ENCODE assay signal across 1 cellular context in genomic region chr16:11308493-11309283, GRCh38.
TF ChIP-seq lines count a peak whose summit lies in the region.

No MANE protein-coding gene starts in this region.

TF ChIP-seq in HepG2, 621 proteins besides CTCF, POLR2A, EP300 and RAD21 (continued from another document and continues in another):
- no peak for TF ChIP-seq ZNF577 (CRISPR knock-in tag; IDR thresholded peaks at IDR 0.05; ENCODE audit: borderline replicate concordance, low read depth)
- peak; percentile 36; the same call in 1 of the 2 replicates for TF ChIP-seq ZBTB26 (CRISPR knock-in tag; IDR thresholded peaks at IDR 0.05; ENCODE audit: borderline replicate concordance)
- TF ChIP-seq ZBTB7B (CRISPR knock-in tag; IDR thresholded peaks at IDR 0.05), result peak; percentile 92; the same call in 1 of the 2 replicates
- TF ChIP-seq GATAD1 (CRISPR knock-in tag; IDR thresholded peaks at IDR 0.05), result peak; percentile 49; the same call in 1 of the 2 replicates
- TF ChIP-seq SATB2 (CRISPR knock-in tag; IDR thresholded peaks at IDR 0.05), result no peak
- TF ChIP-seq ZBTB2 (CRISPR knock-in tag; IDR thresholded peaks at IDR 0.05; ENCODE audit: low read depth), result no peak
- 0 out of 2 replicates have a peak, but pooled peaks have one; percentile 20 for TF ChIP-seq MAF1 (CRISPR knock-in tag; IDR thresholded peaks at IDR 0.05; ENCODE audit: borderline replicate concordance)
- TF ChIP-seq ARID3A (IDR thresholded peaks at IDR 0.05; ENCODE audit: low read depth, low read length), result no peak
- no peak for TF ChIP-seq DBP (CRISPR knock-in tag; IDR thresholded peaks at IDR 0.05; ENCODE audit: not compliant biosample characterization)
- no peak for TF ChIP-seq FOXJ3 (CRISPR knock-in tag; IDR thresholded peaks at IDR 0.05; ENCODE audit: borderline replicate concordance)
- TF ChIP-seq ATM (IDR thresholded peaks at IDR 0.05; ENCODE audit: borderline replicate concordance), result no peak
- TF ChIP-seq TFDP2 (CRISPR knock-in tag; IDR thresholded peaks at IDR 0.05), result 0 out of 2 replicates have a peak, but pooled peaks have one; percentile 29
- peak; percentile 40; the same call in 1 of the 2 replicates for TF ChIP-seq PRDM10 (CRISPR knock-in tag; IDR thresholded peaks at IDR 0.05; ENCODE audit: low read depth)
- no peak for TF ChIP-seq NR2F2 (IDR thresholded peaks at IDR 0.05; ENCODE audit: borderline replicate concordance, low read depth)
- TF ChIP-seq ETV5 (CRISPR knock-in tag; IDR thresholded peaks at IDR 0.05; ENCODE audit: borderline replicate concordance), result peak; percentile 20
- TF ChIP-seq CENPT (CRISPR knock-in tag; IDR thresholded peaks at IDR 0.05; ENCODE audit: low read depth), result no peak
- peak; percentile 72; the same call in 1 of the 2 replicates for TF ChIP-seq ZNF124 (CRISPR knock-in tag; IDR thresholded peaks at IDR 0.05)
- TF ChIP-seq ZNF841 (CRISPR knock-in tag; IDR thresholded peaks at IDR 0.05; ENCODE audit: borderline replicate concordance), result no peak
- peak; percentile 97 for TF ChIP-seq HNF4A (CRISPR knock-in tag; IDR thresholded peaks at IDR 0.05)
- TF ChIP-seq GPN1 (CRISPR knock-in tag; IDR thresholded peaks at IDR 0.05; ENCODE audit: borderline replicate concordance), result no peak
- TF ChIP-seq MXD4 (CRISPR knock-in tag; IDR thresholded peaks at IDR 0.05), result no peak
- TF ChIP-seq ZNF337 (CRISPR knock-in tag; IDR thresholded peaks at IDR 0.05; ENCODE audit: borderline replicate concordance, low read depth), result no peak
- no peak for TF ChIP-seq HOMEZ (CRISPR knock-in tag; IDR thresholded peaks at IDR 0.05; ENCODE audit: low read depth)
- peak; percentile 61 for TF ChIP-seq POLR2G (IDR thresholded peaks at IDR 0.05; ENCODE audit: low read depth, low read length)
- TF ChIP-seq ZBTB7A (CRISPR knock-in tag; IDR thresholded peaks at IDR 0.05), result peak; percentile 97
- TF ChIP-seq MAFF (IDR thresholded peaks at IDR 0.05; ENCODE audit: low read depth, low read length), result 0 out of 2 replicates have a peak, but pooled peaks have one; percentile 12
- TF ChIP-seq CCDC6 (CRISPR knock-in tag; IDR thresholded peaks at IDR 0.05), result peak; percentile 90; the same call in 1 of the 2 replicates
- no peak for TF ChIP-seq HMGA1 (CRISPR knock-in tag; conservative IDR thresholded peaks at IDR 0.05)
- TF ChIP-seq ZNF670 (CRISPR knock-in tag; IDR thresholded peaks at IDR 0.05; ENCODE audit: borderline replicate concordance), result no peak
- no peak for TF ChIP-seq ZFP36 (IDR thresholded peaks at IDR 0.05; ENCODE audit: borderline replicate concordance, low read depth, low read length, partially characterized antibody)
- TF ChIP-seq ZSCAN12 (CRISPR knock-in tag; IDR thresholded peaks at IDR 0.05), result no peak
- TF ChIP-seq ZNF143 (CRISPR knock-in tag; IDR thresholded peaks at IDR 0.05), result no peak
- peak; percentile 34; the same call in 1 of the 2 replicates for TF ChIP-seq ZC3H13 (CRISPR knock-in tag; IDR thresholded peaks at IDR 0.05)
- TF ChIP-seq ZBTB44 (CRISPR knock-in tag; IDR thresholded peaks at IDR 0.05), result no peak
- TF ChIP-seq FOSL2 (CRISPR knock-in tag; IDR thresholded peaks at IDR 0.05), result peak; percentile 46
- TF ChIP-seq ZNF230 (CRISPR knock-in tag; IDR thresholded peaks at IDR 0.05), result peak; percentile 16; the same call in 1 of the 2 replicates
- 0 out of 2 replicates have a peak, but pooled peaks have one; percentile 13 for TF ChIP-seq ZFP37 (CRISPR knock-in tag; IDR thresholded peaks at IDR 0.05; ENCODE audit: borderline replicate concordance)
- TF ChIP-seq ZMAT3 (CRISPR knock-in tag; conservative IDR thresholded peaks at IDR 0.05), result peak; percentile 56; the same call in 1 of the 2 replicates
- no peak for TF ChIP-seq SMAD9 (CRISPR knock-in tag; IDR thresholded peaks at IDR 0.05)
- peak; percentile 37; the same call in 1 of the 2 replicates for TF ChIP-seq THAP11 (CRISPR knock-in tag; IDR thresholded peaks at IDR 0.05)
- TF ChIP-seq BHLHE40 (IDR thresholded peaks at IDR 0.05; ENCODE audit: low read length), result 0 out of 2 replicates have a peak, but pooled peaks have one; percentile 3
- no peak for TF ChIP-seq U2AF1 (optimal IDR thresholded peaks at IDR 0.05; ENCODE audit: low read depth, low read length)
- TF ChIP-seq PRDM15 (CRISPR knock-in tag; IDR thresholded peaks at IDR 0.05), result peak; percentile 26; the same call in 1 of the 2 replicates
- peak; percentile 70; the same call in 1 of the 2 replicates for TF ChIP-seq ZNF564 (CRISPR knock-in tag; IDR thresholded peaks at IDR 0.05)
- TF ChIP-seq ZNF317 (CRISPR knock-in tag; IDR thresholded peaks at IDR 0.05), result no peak; the same call in 1 of the 2 replicates
